1 cellular context compared by ENCODE assay signal in genomic region chr7:77331938-77332695, GRCh38.
TF ChIP-seq lines count a peak whose summit lies in the region.

No MANE protein-coding gene starts in this region.

TF ChIP-seq in HEK293, 187 proteins besides CTCF, POLR2A, EP300 and RAD21 (continued from another document):
- peak; percentile 67; the same call in 1 of the 2 replicates for TF ChIP-seq MYNN (tag by site-specific recombination; IDR thresholded peaks at IDR 0.05; ENCODE audit: borderline replicate concordance)
- TF ChIP-seq IKZF3 (tag by site-specific recombination; IDR thresholded peaks at IDR 0.05) = 0 out of 2 replicates have a peak, but pooled peaks have one; percentile 7
- no peak for TF ChIP-seq TCF7L2 (IDR thresholded peaks at IDR 0.05; ENCODE audit: borderline replicate concordance, low read depth, low read length)
- TF ChIP-seq ZNF2 (tag by site-specific recombination; IDR thresholded peaks at IDR 0.05) = no peak
- TF ChIP-seq OVOL3 (tag by site-specific recombination; IDR thresholded peaks at IDR 0.05) = no peak
- TF ChIP-seq ZNF621 (tag by site-specific recombination; IDR thresholded peaks at IDR 0.05) = no peak
- no peak for TF ChIP-seq HOXD13 (CRISPR knock-in tag; IDR thresholded peaks at IDR 0.05; ENCODE audit: borderline replicate concordance)
- TF ChIP-seq EGR2 (tag by site-specific recombination; IDR thresholded peaks at IDR 0.05; ENCODE audit: low read depth) = 0 out of 2 replicates have a peak, but pooled peaks have one; percentile 40
- peak; percentile 51; the same call in 1 of the 2 replicates for TF ChIP-seq ZNF660 (tag by site-specific recombination; IDR thresholded peaks at IDR 0.05)
- no peak for TF ChIP-seq ZNF624 (tag by site-specific recombination; IDR thresholded peaks at IDR 0.05)
- no peak for TF ChIP-seq ZNF580 (tag by site-specific recombination; IDR thresholded peaks at IDR 0.05)
